ENCODE assay signal across 11 cellular contexts in the genomic region with DNA sequence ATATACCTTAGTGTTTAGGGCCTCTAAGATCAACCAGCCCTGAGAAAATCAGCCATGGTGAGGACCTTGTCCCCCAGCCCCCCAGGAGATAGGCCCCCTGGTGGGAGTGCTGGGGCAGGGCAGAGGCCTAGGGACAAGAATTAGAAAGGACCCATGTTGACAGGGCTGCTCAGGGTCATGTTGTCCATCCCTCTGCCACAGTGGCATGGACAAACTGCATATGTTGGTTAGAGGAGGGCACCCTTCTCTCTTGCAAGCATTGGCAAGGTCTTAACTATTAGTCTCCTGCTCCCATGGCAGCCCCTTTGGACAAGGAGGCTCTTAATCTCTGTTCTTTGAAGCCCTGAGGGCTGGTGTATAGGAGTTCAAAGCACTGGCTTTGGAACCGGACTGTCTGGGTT. TPM values are rescaled to one million over a fixed set of nuclear protein-coding genes. Genes with fewer than 3 reads are reported as not detected.
DNase-seq lines count a peak whose midpoint lies in the region; ATAC-seq, FAIRE-seq and TF ChIP-seq lines count a peak whose summit lies in the region.
"Had no signal": no experiment of that assay in that cellular context is flagged by ENCODE, and none has a peak within 500 bp of the region (broad histone marks: within the 10 kb centered on the region; RNA-seq: fewer than 3 reads in every experiment).

No MANE protein-coding gene starts in this region.

- in situ Hi-C loops in GM12878 (cut with MboI), result loop anchor here (25.0 kb wide), 1 partner anchor 1687 kb away; no protein-coding TSS in a partner anchor

- RAD21 ChIA-PET in GM12878 (lab: Charles Lee; ENCODE audit: unreplicated experiment), result interaction anchor here (1.2 to 3.4 kb wide), 5 partner anchors 9 to 82 kb away, joined by 3 to 16 read pairs (median 5); no protein-coding TSS in a partner anchor

- H3K9ac ChIP-seq in MM.1S (ENCODE audit: low read length) (peak overlapping the region; percentile 91), GM12878 (ENCODE audit: control insufficient read depth, insufficient read depth, low read length) (peak overlapping the region; percentile 99)
- H3K9ac ChIP-seq: parathyroid adenoma had no signal

- BruUV-seq in GM12878 (replicated peaks; lab: Mats Ljungman, UMichigan), result no TSS peak

- CTCF ChIA-PET in GM12878 (lab: Yijun Ruan, JAX), result interaction anchor here (0.7 to 11.6 kb wide), 3 partner anchors 10 to 158 kb away, joined by 3 to 645 read pairs (median 3); a partner anchor contains a TSS

- H2AFZ ChIP-seq in MM.1S (ENCODE audit: low read length), result peak overlapping the region; percentile 21
- H2AFZ ChIP-seq in GM12878 (ENCODE audit: control insufficient read depth, low read depth, low read length), result peak overlapping the region; percentile 24
- H2AFZ ChIP-seq: parathyroid adenoma had no signal

- 50% methylated on average over 1 of the region's 1 CpG for WGBS in GM12878 (ENCODE audit: insufficient coverage, insufficient replicate concordance, low lambda C conversion rate, missing lambda C conversion rate)

- peaks cover 55% of the 10 kb centered on the region for H3K79me2 ChIP-seq in MM.1S (ENCODE audit: low read length)
- peaks cover 80% of the 10 kb centered on the region for H3K79me2 ChIP-seq in GM12878 (ENCODE audit: control insufficient read depth, insufficient read depth, low read length)
- H3K79me2 ChIP-seq: parathyroid adenoma had no signal

- ATAC-seq in GM12878 (no peak), GM19324 (IDR thresholded peaks at IDR 0.05; ENCODE audit: low FRiP score, unreplicated experiment) (no peak)

- intact Hi-C loops in GM12878 (cut with micrococcal nuclease; ENCODE audit: unreplicated experiment), result no loop called here
- intact Hi-C loops in posterior vena cava (cut with DNase I), result loop anchor here in 1 of 2 donors (10.0 kb wide), 1 partner anchor 164 kb away; no protein-coding TSS in a partner anchor

- H3K4me3 ChIP-seq in MM.1S (ENCODE audit: low read length), result peak overlapping the region; percentile 80
- H3K4me3 ChIP-seq in GM12878, result peak overlapping the region; percentile 95
- H3K4me3 ChIP-seq: SK-N-MC had no signal

- H4K20me1 ChIP-seq in MM.1S (ENCODE audit: insufficient read depth, low read length) (no peaks in the 10 kb centered on the region), GM12878 (ENCODE audit: control insufficient read depth, insufficient read depth) (no peaks in the 10 kb centered on the region)

- no peaks in the 10 kb centered on the region for H3K9me2 ChIP-seq in MM.1S (replicated peaks; ENCODE audit: insufficient read depth, low read length)

- FAIRE-seq in GM12878 (lab: Jason Lieb, UNC), result no peak

- H3K4me2 ChIP-seq in MM.1S (ENCODE audit: low read depth, low read length) (peak overlapping the region; percentile 99), GM12878 (ENCODE audit: control insufficient read depth, insufficient read depth) (peak overlapping the region; percentile 99)

- SMC1A ChIA-PET in GM12878 (lab: Charles Lee; ENCODE audit: uncharacterized antibody, unreplicated experiment), result interaction anchor here (1.6 to 11.6 kb wide), 2 partner anchors 10 to 160 kb away, joined by 6 to 395 read pairs; no protein-coding TSS in a partner anchor

- H3K9me3 ChIP-seq in MM.1S (replicated peaks; ENCODE audit: insufficient read depth, low read length) (no peaks in the 10 kb centered on the region), GM12878 (replicated peaks; ENCODE audit: control insufficient read depth, insufficient read depth, low read length) (no peaks in the 10 kb centered on the region)

- no peak for TF ChIP-seq POLR2A in GM12878 (IDR thresholded peaks at IDR 0.05; ENCODE audit: low read depth, low read length)

- H3K4me1 ChIP-seq in MM.1S (ENCODE audit: low read length) (peaks cover 60% of the 10 kb centered on the region), GM12878 (ENCODE audit: control insufficient read depth, insufficient read depth, low read length) (peaks cover 67% of the 10 kb centered on the region)

- POLR2A ChIA-PET in GM12878 (lab: Charles Lee), result interaction anchor here (17.8 kb wide), 1 partner anchor 10 kb away, joined by 524 read pairs; no protein-coding TSS in a partner anchor

- H3K27ac ChIP-seq in MM.1S (ENCODE audit: low read length) (peak overlapping the region; percentile 97), GM12878 (ENCODE audit: control insufficient read depth, insufficient read depth) (peak overlapping the region; percentile 99)
- H3K27ac ChIP-seq: parathyroid adenoma, SK-N-MC had no signal

- DNase-seq in GF-D8 (lab: John Stamatoyannopoulos, UW) (peak; percentile 18), MM.1S (no peak), GM12878 (ENCODE audit: low read depth, low spot score) (no peak), posterior vena cava (ENCODE audit: low spot score) (peak; percentile 62), NCI-H2029 (lab: John Stamatoyannopoulos, UW) (no peak), AG08395 (ENCODE audit: low spot score) (no peak), kidney glomerular epithelial cell (lab: John Stamatoyannopoulos, UW) (no peak)

- TF ChIP-seq CTCF in MM.1S (IDR thresholded peaks at IDR 0.05; ENCODE audit: low read length) (peak; percentile 67), GM12878 (IDR thresholded peaks at IDR 0.05 in 2 of 3, conservative IDR thresholded peaks at IDR 0.05 in 1 of 3; ENCODE audit: control insufficient read depth in 2 of 3, extremely low read depth in 1 of 3, insufficient read depth in 1 of 3, low read depth in 3 of 3, low read length in 3 of 3) (peak; percentile 38 to 64 (median 61))

- peak; percentile 37 for TF ChIP-seq RAD21 in GM12878 (IDR thresholded peaks at IDR 0.05; ENCODE audit: insufficient read depth, low read depth, low read length)

- H3F3A ChIP-seq in MM.1S (ENCODE audit: insufficient read depth, low read length), result peaks cover 64% of the 10 kb centered on the region

- H3K27me3 ChIP-seq in MM.1S (replicated peaks; ENCODE audit: insufficient read depth, low read length) (no peaks in the 10 kb centered on the region), GM12878 (replicated peaks in 1 of 2; ENCODE audit: control insufficient read depth in 2 of 2, insufficient read depth in 2 of 2, low read length in 1 of 2) (no peaks in the 10 kb centered on the region)

- H3K36me3 ChIP-seq in MM.1S (replicated peaks; ENCODE audit: insufficient read depth, low read length), result no peaks in the 10 kb centered on the region
- H3K36me3 ChIP-seq in GM12878 (ENCODE audit: control insufficient read depth in 2 of 2, insufficient read depth in 2 of 2, low read length in 1 of 2), result peaks cover 2 to 17% of the 10 kb centered on the region in 2 experiments; a peak in 2 of 4 replicates

- TF ChIP-seq EP300 in GM12878 (IDR thresholded peaks at IDR 0.05; ENCODE audit: borderline replicate concordance in 1 of 2, control insufficient read depth in 1 of 2, low read depth in 2 of 2, low read length in 2 of 2), result no peak

RNA-seq across cellular contexts. Expression of a gene that starts 0.8 kb away (rescaled TPM):
- total RNA-seq in GM12878 (2013; cell fraction: nucleolus; rRNA removed), result 158 and 159 TPM in 2 replicates
- total RNA-seq in GM12878 (2014; rRNA removed) (346 and 376 TPM in 2 replicates), GM12878 (2014; rRNA removed; fragmentation: Illumina TruSeq; extraction: Trizol) (214 and 235 TPM in 2 replicates), GM12878 (2021) (443 and 457 TPM in 2 replicates), posterior vena cava (10 to 100 TPM; 18.7 to 31.4 TPM)
- 315 TPM for polyA plus RNA-seq in GM12878 (2011; ENCODE audit: low read depth)
- polyA plus RNA-seq in GM12878 (2011; rRNA removed) (208 and 364 TPM in 2 replicates), GM12878 (2014; fragmentation: Illumina TruSeq; extraction: Trizol) (265 and 453 TPM in 2 replicates), GM12878 (2014; fragmentation: Nextera tagmentation; extraction: Ambion mirVana) (100 to 1,000 TPM; 229 to 413 TPM), GM12878 (2014; rRNA removed) (397 and 409 TPM in 2 replicates), GM12878 (2016; fragmentation: Nextera tagmentation; extraction: Ambion mirVana) (100 to 1,000 TPM; 325 to 364 TPM)
- 393 and 481 TPM in 2 replicates for polyA plus RNA-seq in GM12878 (2011; cell fraction: cytosol; rRNA removed)
- 567 and 675 TPM in 2 replicates for polyA plus RNA-seq in GM12878 (2011; cell fraction: nucleus; rRNA removed)
- 374 and 383 TPM in 2 replicates for polyA plus RNA-seq in GM12878 (2012)
- polyA minus RNA-seq in GM12878 (2011; rRNA and poly(A)+ RNA removed), result 268 and 357 TPM in 2 replicates
- 137 and 144 TPM in 2 replicates for polyA minus RNA-seq in GM12878 (2011; cell fraction: cytosol; rRNA and poly(A)+ RNA removed)
- 127 and 185 TPM in 2 replicates for polyA minus RNA-seq in GM12878 (2011; cell fraction: nucleus; rRNA and poly(A)+ RNA removed)

RNA-seq across cellular contexts. Expression of a gene that starts 6.6 kb away (rescaled TPM):
- 34.9 and 36.3 TPM in 2 replicates for total RNA-seq in GM12878 (2013; cell fraction: nucleolus; rRNA removed)
- total RNA-seq in GM12878 (2014; rRNA removed) (223 and 231 TPM in 2 replicates), GM12878 (2014; rRNA removed; fragmentation: Illumina TruSeq; extraction: Trizol) (109 and 124 TPM in 2 replicates), GM12878 (2021) (192 and 194 TPM in 2 replicates), posterior vena cava (100 to 1,000 TPM; 189 to 206 TPM)
- polyA plus RNA-seq in GM12878 (2011; ENCODE audit: low read depth), result 177 TPM
- polyA plus RNA-seq in GM12878 (2011; rRNA removed) (183 and 331 TPM in 2 replicates), GM12878 (2014; fragmentation: Illumina TruSeq; extraction: Trizol) (8.0 and 64.5 TPM in 2 replicates), GM12878 (2014; fragmentation: Nextera tagmentation; extraction: Ambion mirVana) (100 to 1,000 TPM; 138 to 170 TPM), GM12878 (2014; rRNA removed) (373 and 377 TPM in 2 replicates), GM12878 (2016; fragmentation: Nextera tagmentation; extraction: Ambion mirVana) (100 to 1,000 TPM; 274 to 291 TPM)
- polyA plus RNA-seq in GM12878 (2011; cell fraction: cytosol; rRNA removed), result 632 and 839 TPM in 2 replicates
- polyA plus RNA-seq in GM12878 (2011; cell fraction: nucleus; rRNA removed), result 336 and 343 TPM in 2 replicates
- polyA plus RNA-seq in GM12878 (2012), result 433 and 438 TPM in 2 replicates
- 89.4 and 141 TPM in 2 replicates for polyA minus RNA-seq in GM12878 (2011; rRNA and poly(A)+ RNA removed)
- polyA minus RNA-seq in GM12878 (2011; cell fraction: cytosol; rRNA and poly(A)+ RNA removed), result 46.1 and 52.9 TPM in 2 replicates
- polyA minus RNA-seq in GM12878 (2011; cell fraction: nucleus; rRNA and poly(A)+ RNA removed), result 71.7 and 114 TPM in 2 replicates

RNA-seq across cellular contexts. Expression of a gene that starts 6.8 kb away (rescaled TPM):
- total RNA-seq in GM12878 (2013; cell fraction: nucleolus; rRNA removed), result not detected in 2 replicates
- total RNA-seq in GM12878 (2014; rRNA removed) (not detected in 2 replicates), GM12878 (2014; rRNA removed; fragmentation: Illumina TruSeq; extraction: Trizol) (not detected in 2 replicates), GM12878 (2021) (not detected in 2 replicates), posterior vena cava (not detected)
- polyA plus RNA-seq in GM12878 (2011; ENCODE audit: low read depth), result not detected
- polyA plus RNA-seq in GM12878 (2011; rRNA removed) (not detected in 2 replicates), GM12878 (2014; fragmentation: Illumina TruSeq; extraction: Trizol) (not detected in 2 replicates), GM12878 (2014; fragmentation: Nextera tagmentation; extraction: Ambion mirVana) (not detected), GM12878 (2014; rRNA removed) (not detected in 2 replicates), GM12878 (2016; fragmentation: Nextera tagmentation; extraction: Ambion mirVana) (not detected)
- not detected in 2 replicates for polyA plus RNA-seq in GM12878 (2011; cell fraction: cytosol; rRNA removed)
- polyA plus RNA-seq in GM12878 (2011; cell fraction: nucleus; rRNA removed), result not detected in 2 replicates
- not detected in 2 replicates for polyA plus RNA-seq in GM12878 (2012)
- not detected in 2 replicates for polyA minus RNA-seq in GM12878 (2011; rRNA and poly(A)+ RNA removed)
- polyA minus RNA-seq in GM12878 (2011; cell fraction: cytosol; rRNA and poly(A)+ RNA removed), result not detected in 2 replicates
- polyA minus RNA-seq in GM12878 (2011; cell fraction: nucleus; rRNA and poly(A)+ RNA removed), result not detected in 2 replicates
- total RNA-seq: temporal lobe had no signal

RNA-seq across cellular contexts. Expression of a gene that starts 20.1 kb away (rescaled TPM):
- total RNA-seq in GM12878 (2013; cell fraction: nucleolus; rRNA removed), result 71.8 and 79.5 TPM in 2 replicates
- 517 and 520 TPM in 2 replicates for total RNA-seq in GM12878 (2014; rRNA removed)
- total RNA-seq in GM12878 (2014; rRNA removed; fragmentation: Illumina TruSeq; extraction: Trizol), result 421 and 455 TPM in 2 replicates
- 466 and 483 TPM in 2 replicates for total RNA-seq in GM12878 (2021)
- 203 TPM for polyA plus RNA-seq in GM12878 (2011; ENCODE audit: low read depth)
- 395 and 522 TPM in 2 replicates for polyA plus RNA-seq in GM12878 (2011; rRNA removed)
- polyA plus RNA-seq in GM12878 (2011; cell fraction: cytosol; rRNA removed), result 672 and 758 TPM in 2 replicates
- 449 and 501 TPM in 2 replicates for polyA plus RNA-seq in GM12878 (2011; cell fraction: nucleus; rRNA removed)
- polyA plus RNA-seq in GM12878 (2012), result 307 and 316 TPM in 2 replicates
- polyA plus RNA-seq in GM12878 (2014; fragmentation: Illumina TruSeq; extraction: Trizol), result 410 and 549 TPM in 2 replicates
- 100 to 1,000 TPM; 112 to 270 TPM for polyA plus RNA-seq in GM12878 (2014; fragmentation: Nextera tagmentation; extraction: Ambion mirVana)
- polyA plus RNA-seq in GM12878 (2014; rRNA removed), result 586 and 591 TPM in 2 replicates
- 100 to 1,000 TPM; 412 to 433 TPM for polyA plus RNA-seq in GM12878 (2016; fragmentation: Nextera tagmentation; extraction: Ambion mirVana)
- polyA minus RNA-seq in GM12878 (2011; rRNA and poly(A)+ RNA removed), result 204 and 309 TPM in 2 replicates
- 112 and 115 TPM in 2 replicates for polyA minus RNA-seq in GM12878 (2011; cell fraction: cytosol; rRNA and poly(A)+ RNA removed)
- polyA minus RNA-seq in GM12878 (2011; cell fraction: nucleus; rRNA and poly(A)+ RNA removed), result 98.4 and 155 TPM in 2 replicates
- 100 to 1,000 TPM in 1 of 2 donors, 10 to 100 TPM in 1; 98.8 to 110 TPM for total RNA-seq in posterior vena cava

RNA-seq across cellular contexts. Expression of a gene that starts 20.3 kb away (rescaled TPM):
- 120 and 131 TPM in 2 replicates for total RNA-seq in GM12878 (2013; cell fraction: nucleolus; rRNA removed)
- total RNA-seq in GM12878 (2014; rRNA removed) (54.6 and 69.0 TPM in 2 replicates), GM12878 (2014; rRNA removed; fragmentation: Illumina TruSeq; extraction: Trizol) (67.8 and 69.9 TPM in 2 replicates), GM12878 (2021) (82.4 and 84.4 TPM in 2 replicates), posterior vena cava (10 to 100 TPM; 38.4 to 43.9 TPM)
- polyA plus RNA-seq in GM12878 (2011; ENCODE audit: low read depth), result 25.0 TPM
- polyA plus RNA-seq in GM12878 (2011; rRNA removed) (75.9 and 77.7 TPM in 2 replicates), GM12878 (2014; fragmentation: Illumina TruSeq; extraction: Trizol) (77.2 and 91.3 TPM in 2 replicates), GM12878 (2014; fragmentation: Nextera tagmentation; extraction: Ambion mirVana) (100 to 1,000 TPM; 158 to 164 TPM), GM12878 (2014; rRNA removed) (78.0 and 94.4 TPM in 2 replicates), GM12878 (2016; fragmentation: Nextera tagmentation; extraction: Ambion mirVana) (100 to 1,000 TPM; 154 to 165 TPM)
- polyA plus RNA-seq in GM12878 (2011; cell fraction: cytosol; rRNA removed), result 52.6 and 55.9 TPM in 2 replicates
- 44.5 and 60.9 TPM in 2 replicates for polyA plus RNA-seq in GM12878 (2011; cell fraction: nucleus; rRNA removed)
- 44.6 and 77.4 TPM in 2 replicates for polyA plus RNA-seq in GM12878 (2012)
- polyA minus RNA-seq in GM12878 (2011; rRNA and poly(A)+ RNA removed), result 35.5 and 39.6 TPM in 2 replicates
- 16.1 and 16.7 TPM in 2 replicates for polyA minus RNA-seq in GM12878 (2011; cell fraction: cytosol; rRNA and poly(A)+ RNA removed)
- 25.1 and 34.8 TPM in 2 replicates for polyA minus RNA-seq in GM12878 (2011; cell fraction: nucleus; rRNA and poly(A)+ RNA removed)

Comparison
In these comparisons a context has a peak if more than half of its experiments do, and no peak if none do; other contexts are left out.
1. DNase-seq: peak in GF-D8 (single experiment) and posterior vena cava (single experiment); none in MM.1S (single experiment), GM12878 (single experiment), NCI-H2029 (single experiment), AG08395 (single experiment) and kidney glomerular epithelial cell (single experiment).
2. RNA of a gene that starts 0.8 kb away (total RNA-seq): 158 to 457 TPM in GM12878; 18.7 to 31.4 TPM in posterior vena cava; every median in the first group is over 4 times any median in the second.